Comparison of ENCODE assay signal across 35 cellular contexts in the genomic region with DNA sequence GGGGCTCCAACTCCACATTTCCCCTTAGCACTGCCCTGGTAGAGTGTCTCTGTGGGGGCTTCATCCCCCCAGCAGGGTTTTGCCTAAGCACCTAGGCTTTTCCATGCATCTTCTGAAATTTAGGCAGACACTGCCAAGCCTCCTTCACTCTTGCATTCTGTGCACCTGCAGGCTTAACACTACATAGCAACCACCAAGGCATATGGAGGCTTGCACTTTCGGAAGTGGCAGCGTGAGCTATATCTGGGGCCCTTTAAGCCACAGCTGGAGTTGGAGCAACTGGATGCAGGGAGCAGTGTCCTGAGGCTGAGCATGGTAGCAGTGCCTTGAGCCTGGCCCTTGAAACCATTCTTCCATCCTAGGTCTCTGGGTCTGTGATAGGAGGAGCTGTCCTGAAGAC.
"Had no signal": no experiment of that assay in that cellular context is flagged by ENCODE, and none has a peak within 500 bp of the region (broad histone marks: within the 10 kb centered on the region; RNA-seq: fewer than 3 reads in every experiment).

No MANE protein-coding gene starts in this region.

- H3K9ac ChIP-seq: KMS-11 had no signal

- H3K9me3 ChIP-seq: MG63 had no signal

- H3K27ac ChIP-seq: KMS-11 had no signal

- H3K36me3 ChIP-seq: MG63 had no signal

- H3K4me2 ChIP-seq: KMS-11 had no signal

- H3K4me3 ChIP-seq: MG63 had no signal

- H3K27me3 ChIP-seq: MG63 had no signal

- DNase-seq: Karpas-422, Kasumi-1, MG63, MM.1S, MV-4-11, NCI-H1048, NCI-H1092, NCI-H1092 treated with DMSO at 0.1 percent for 48 hours, NCI-H1105, NCI-H1105 treated with DMSO at 0.1 percent for 48 hours, NCI-H1417, NCI-H1417 treated with DMSO at 0.1 percent for 48 hours, NCI-H1436, NCI-H1436 treated with DMSO at 0.1 percent for 48 hours, NCI-H146, NCI-H1694, NCI-H1694 treated with DMSO at 0.1 percent for 48 hours, NCI-H187, NCI-H187 treated with DMSO at 0.1 percent for 48 hours, NCI-H1930, NCI-H2029, NCI-H2029 treated with DMSO at 0.1 percent for 48 hours, NCI-H2081, NCI-H2081 treated with DMSO at 0.1 percent for 48 hours, NCI-H2107, NCI-H2171, NCI-H2171 treated with DMSO at 0.1 percent for 48 hours, NCI-H2227 treated with DMSO at 0.1 percent for 48 hours, NCI-H226, NCI-H345, NCI-H446, NCI-H446 treated with DMSO at 0.1 percent for 48 hours, NCI-H510A, NCI-H510A treated with DMSO at 0.1 percent for 48 hours had no signal
